10 cellular contexts compared by ENCODE assay signal in genomic region chr11:64849600-64850356, GRCh38.
DNase-seq lines count a peak whose midpoint lies in the region; ATAC-seq and TF ChIP-seq lines count a peak whose summit lies in the region.
"Had no signal": no experiment of that assay in that cellular context is flagged by ENCODE, and none has a peak within 500 bp of the region (broad histone marks: within the 10 kb centered on the region; RNA-seq: fewer than 3 reads in every experiment).

No MANE protein-coding gene starts in this region.

- H3K9ac ChIP-seq in muscle layer of colon (ENCODE audit: low read length): no peak overlapping the region

- no peak for DNase-seq in AG09319 (ENCODE audit: extremely low read depth, low read depth)
- peak; percentile 65 for DNase-seq in cerebellar cortex (ENCODE audit: low spot score)
- DNase-seq in ACHN: no peak
- DNase-seq: DND-41; stimulated activated CD4-positive, alpha-beta T cell treated with anti-CD3 and anti-CD28 coated beads, Interleukin-4, amount 100 ng/mL, for 1 hour had no signal

- in situ Hi-C loops in ACHN (cut with HindIII; ENCODE audit: low pct_ligation_motif_present, low pct_unique_long_range_greater_than_20kb, low sequenced_read_pairs): loop anchor here (5.0 kb wide), 1 partner anchor 43 kb away; no protein-coding TSS in a partner anchor

- POLR2A ChIA-PET in HEK293 (lab: Yijun Ruan, JAX): interaction anchor here (0.6 to 1.0 kb wide), 3 partner anchors 71 to 1010 kb away, joined by 3 to 6 read pairs (median 5); no protein-coding TSS in a partner anchor

- CTCF ChIA-PET in HEK293 (lab: Yijun Ruan, JAX): interaction anchor here (1.0 to 8.0 kb wide), 9 partner anchors 13 to 269 kb away, joined by 3 to 111 read pairs (median 5); no protein-coding TSS in a partner anchor

- no peaks in the 10 kb centered on the region for H3K4me1 ChIP-seq in HEK293 (ENCODE audit: control insufficient read depth, insufficient read depth, low read length)
- H3K4me1 ChIP-seq in muscle layer of colon (ENCODE audit: insufficient read depth, low read length): peaks cover 38% of the 10 kb centered on the region

- H3K36me3 ChIP-seq in HEK293 (ENCODE audit: control insufficient read depth in 2 of 2, insufficient read depth in 1 of 2, low read length in 2 of 2): peaks cover 0 to 13% of the 10 kb centered on the region in 2 experiments; a peak in 1 of 3 replicates
- peaks cover 22% of the 10 kb centered on the region for H3K36me3 ChIP-seq in muscle layer of colon (ENCODE audit: insufficient read depth, low read length)

- no peak overlapping the region for H3K27ac ChIP-seq in HEK293 (ENCODE audit: extremely low read depth, low read depth, low read length)
- H3K27ac ChIP-seq in muscle layer of colon (ENCODE audit: low read depth, low read length): peak overlapping the region; percentile 42

- H3K9me3 ChIP-seq in HEK293 (ENCODE audit: control insufficient read depth, insufficient read depth, low read depth, low read length) (no peaks in the 10 kb centered on the region), muscle layer of colon (ENCODE audit: low read length) (no peaks in the 10 kb centered on the region)

- ATAC-seq in HG02885 (IDR thresholded peaks at IDR 0.05; ENCODE audit: poor library complexity, unreplicated experiment) (no peak), HG03378 (IDR thresholded peaks at IDR 0.05; ENCODE audit: unreplicated experiment) (no peak), HG02884 (IDR thresholded peaks at IDR 0.05; ENCODE audit: unreplicated experiment) (no peak)

- no peak overlapping the region for H3K4me3 ChIP-seq in HEK293 (ENCODE audit: low read depth, low read length)
- no peak overlapping the region for H3K4me3 ChIP-seq in muscle layer of colon (ENCODE audit: low read depth in 1 of 2, low read length in 2 of 2)

- TF ChIP-seq CTCF in AG09319 (IDR thresholded peaks at IDR 0.05; ENCODE audit: low read depth, low read length) (peak; percentile 21), HEK293 (tag by site-specific recombination; IDR thresholded peaks at IDR 0.05) (no peak)

- peaks cover 0 to 1% of the 10 kb centered on the region in 2 donors for H3K27me3 ChIP-seq in muscle layer of colon (ENCODE audit: control insufficient read depth in 1 of 2, insufficient read depth in 2 of 2, low read length in 2 of 2)

TF ChIP-seq in HEK293, 187 proteins besides CTCF, POLR2A, EP300 and RAD21:
- TF ChIP-seq ZNF76 (tag by site-specific recombination; IDR thresholded peaks at IDR 0.05; ENCODE audit: borderline replicate concordance, low read depth) (no peak), ZIC2 (tag by site-specific recombination; IDR thresholded peaks at IDR 0.05) (peak; percentile 76)
